ENCODE assay signal across 8 cellular contexts in genomic region chr3:194485876-194486539, GRCh38. TPM values are rescaled to one million over a fixed set of nuclear protein-coding genes. Genes with fewer than 3 reads are reported as not detected.
A peak's percentile ranks its signal among the peaks of the same experiment; 100 is the strongest.
DNase-seq lines count a peak whose midpoint lies in the region; ATAC-seq, FAIRE-seq and TF ChIP-seq lines count a peak whose summit lies in the region.

No MANE protein-coding gene starts in this region.

- peak overlapping the region; percentile 56 to 84 for H3K27ac ChIP-seq in SK-N-SH (ENCODE audit: low read depth in 2 of 2, low read length in 1 of 2)
- H3K27ac ChIP-seq in left ventricle myocardium inferior (replicated peaks) = peak overlapping the region; percentile 89
- H3K27ac ChIP-seq in sigmoid colon = peak overlapping the region; percentile 83 to 88 (median 88)

- H2AFZ ChIP-seq in SK-N-SH (ENCODE audit: low read depth) = no peak overlapping the region

- POLR2A ChIA-PET in SK-N-SH (lab: Yijun Ruan, JAX) = no interaction called here

- TF ChIP-seq RAD21 in SK-N-SH (IDR thresholded peaks at IDR 0.05; ENCODE audit: low read length) = no peak

- H3K36me3 ChIP-seq in SK-N-SH (replicated peaks in 1 of 2; ENCODE audit: control insufficient read depth in 1 of 2, insufficient read depth in 2 of 2, low read length in 1 of 2) (peaks cover 4 to 30% of the 10 kb centered on the region in 2 experiments), left ventricle myocardium inferior (no peaks in the 10 kb centered on the region), sigmoid colon (no peaks in the 10 kb centered on the region)

- FAIRE-seq in GM12892 (lab: Jason Lieb, UNC) = no peak

- TF ChIP-seq POLR2A in GM12892 (IDR thresholded peaks at IDR 0.05; ENCODE audit: low read depth, low read length) (no peak), sigmoid colon (IDR thresholded peaks at IDR 0.05) (no peak)

- no peaks in the 10 kb centered on the region for H3K9me2 ChIP-seq in SK-N-SH

- H3K79me2 ChIP-seq in SK-N-SH (ENCODE audit: insufficient read depth) = peaks cover 53% of the 10 kb centered on the region

- TF ChIP-seq EP300 in SK-N-SH (IDR thresholded peaks at IDR 0.05; ENCODE audit: borderline replicate concordance in 1 of 2, low read depth in 1 of 2, low read length in 1 of 2) = no peak
- TF ChIP-seq EP300 in sigmoid colon (IDR thresholded peaks at IDR 0.05) = no peak

- H3K4me2 ChIP-seq in SK-N-SH = peak overlapping the region; percentile 95

- no peaks in the 10 kb centered on the region for H3K27me3 ChIP-seq in SK-N-SH (ENCODE audit: insufficient read depth)
- no peaks in the 10 kb centered on the region for H3K27me3 ChIP-seq in left ventricle myocardium inferior (ENCODE audit: low read depth)
- H3K27me3 ChIP-seq in sigmoid colon = no peaks in the 10 kb centered on the region

- WGBS in SK-N-SH (ENCODE audit: low lambda C conversion rate) = 3% methylated on average over 18 of the region's 42 CpGs
- WGBS in sigmoid colon, 2 donors = 1% methylated on average over 42 of the region's 42 CpGs

- H3K9ac ChIP-seq in SK-N-SH = peak overlapping the region; percentile 92

- DNase-seq in GM12892 (ENCODE audit: insufficient read length) (peak; percentile 34), SK-N-SH (no peak), left ventricle myocardium inferior (peak; percentile 31), sigmoid colon (peak; percentile 78), NCI-H2171 treated with DMSO at 0.1 percent for 48 hours (lab: John Stamatoyannopoulos, UW) (no peak), NCI-H2029 treated with DMSO at 0.1 percent for 48 hours (lab: John Stamatoyannopoulos, UW) (no peak)
- peak; percentile 32 for DNase-seq in activated naive CD8-positive, alpha-beta T cell treated with anti-CD3 and anti-CD28 coated beads, Interleukin-2, amount 50 U/mL, for 16 hours (ENCODE audit: low read depth, low spot score)

- TF ChIP-seq CTCF in SK-N-SH (IDR thresholded peaks at IDR 0.05) = peak; percentile 33
- TF ChIP-seq CTCF in left ventricle myocardium inferior (IDR thresholded peaks at IDR 0.05; ENCODE audit: borderline replicate concordance) = peak; percentile 32
- TF ChIP-seq CTCF in sigmoid colon (IDR thresholded peaks at IDR 0.05) = peak in 1 of 4 experiments; percentile 41

- CTCF ChIA-PET in SK-N-SH (lab: Yijun Ruan, JAX) = interaction anchor here (0.8 to 3.9 kb wide), 8 partner anchors 11 to 152 kb away, joined by 3 to 24 read pairs (median 4); partner anchors contain the start of gene TMEM44

- H3K4me3 ChIP-seq in SK-N-SH (ENCODE audit: low read depth in 2 of 2, low read length in 1 of 2) (peak overlapping the region; percentile 60 to 95), left ventricle myocardium inferior (peak overlapping the region; percentile 80), sigmoid colon (peak overlapping the region; percentile 47 to 78 (median 75))

- H3K4me1 ChIP-seq in SK-N-SH (ENCODE audit: control insufficient read depth in 1 of 2, insufficient read depth in 2 of 2, low read depth in 1 of 2, low read length in 1 of 2) (peaks cover 8 to 31% of the 10 kb centered on the region in 2 experiments), left ventricle myocardium inferior (peaks cover 50% of the 10 kb centered on the region), sigmoid colon (peaks cover 0 to 36% (median 29%) of the 10 kb centered on the region in 4 donors)

- H4K20me1 ChIP-seq in SK-N-SH (ENCODE audit: insufficient read depth) = peaks cover 7% of the 10 kb centered on the region

- intact Hi-C loops in left ventricle myocardium inferior (cut with micrococcal nuclease) = no loop called here
- intact Hi-C loops in sigmoid colon (cut with DNase I) = loop anchor here (2.0 kb wide), 2 partner anchors 99 to 343 kb away; no protein-coding TSS in a partner anchor

- ATAC-seq in HG02852 (IDR thresholded peaks at IDR 0.05; ENCODE audit: unreplicated experiment) = peak; percentile 6

- peaks cover 34% of the 10 kb centered on the region for H3F3A ChIP-seq in SK-N-SH (replicated peaks; ENCODE audit: insufficient read depth)

- H3K9me3 ChIP-seq in SK-N-SH (no peaks in the 10 kb centered on the region), left ventricle myocardium inferior (replicated peaks) (no peaks in the 10 kb centered on the region), sigmoid colon (no peaks in the 10 kb centered on the region)

TF ChIP-seq in SK-N-SH, 30 proteins besides CTCF, POLR2A, EP300 and RAD21:
- TF ChIP-seq GATA2 (CRISPR knock-in tag; IDR thresholded peaks at IDR 0.05) = no peak
- peak; percentile 18; the same call in 1 of the 2 replicates for TF ChIP-seq SIN3A (IDR thresholded peaks at IDR 0.05; ENCODE audit: borderline replicate concordance, low read depth, low read length)

RNA-seq across cellular contexts. Expression of gene ATP13A3, which starts 0.8 kb away (rescaled TPM):
- 54.8 TPM for polyA plus RNA-seq in GM12892 (2012; ENCODE audit: missing spikeins)
- polyA plus RNA-seq in SK-N-SH (2012; rRNA removed) (48.2 and 67.2 TPM in 2 replicates), sigmoid colon (10 to 100 TPM; 10.9 to 20.6 (median 12.0) TPM)
- polyA plus RNA-seq in SK-N-SH (2012; cell fraction: cytosol; rRNA removed) = 84.5 and 91.7 TPM in 2 replicates
- 31.0 and 73.2 TPM in 2 replicates for polyA plus RNA-seq in SK-N-SH (2012; cell fraction: nucleus; rRNA removed)
- total RNA-seq in left ventricle myocardium inferior (99.2 TPM), sigmoid colon (10 to 100 TPM; 50.4 to 82.7 (median 68.2) TPM)

Comparison
In these comparisons a context has a peak if more than half of its experiments do, and no peak if none do; other contexts are left out.
1. DNase-seq: peak in GM12892 (single experiment), activated naive CD8-positive, alpha-beta T cell treated with anti-CD3 and anti-CD28 coated beads, Interleukin-2, amount 50 U/mL, for 16 hours (single experiment), left ventricle myocardium inferior (single experiment) and sigmoid colon (single experiment); none in SK-N-SH (single experiment), NCI-H2171 treated with DMSO at 0.1 percent for 48 hours (single experiment) and NCI-H2029 treated with DMSO at 0.1 percent for 48 hours (single experiment).
2. Peak in every context shown above with its lines, with median percentiles within 50 percentile points of each other: H3K27ac ChIP-seq and H3K4me3 ChIP-seq.